In the genomic region with DNA sequence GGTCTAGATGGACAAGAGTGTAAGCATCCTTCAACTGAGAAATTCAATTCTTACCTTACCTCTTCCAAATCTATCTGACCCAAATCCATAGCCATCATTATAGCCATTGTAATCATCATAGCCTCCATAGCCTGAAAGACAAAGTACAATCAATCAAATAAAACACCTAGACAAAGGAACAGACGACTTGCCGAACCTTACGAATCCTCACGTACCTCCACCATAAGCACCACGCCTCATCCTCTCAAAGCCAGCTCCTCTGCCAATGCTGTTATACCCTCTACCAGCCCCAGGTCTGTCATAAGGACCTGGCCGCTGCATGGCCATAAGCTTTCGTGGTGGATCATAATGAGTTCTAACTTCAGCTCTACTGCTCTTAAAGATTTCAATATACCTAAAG, we compare ENCODE assay signal across 13 cellular contexts. TPM values are rescaled to one million over a fixed set of nuclear protein-coding genes. Genes with fewer than 3 reads are reported as not detected.
DNase-seq lines count a peak whose midpoint lies in the region; ATAC-seq and TF ChIP-seq lines count a peak whose summit lies in the region.
"Had no signal": no experiment of that assay in that cellular context is flagged by ENCODE, and none has a peak within 500 bp of the region (broad histone marks: within the 10 kb centered on the region; RNA-seq: fewer than 3 reads in every experiment).

No MANE protein-coding gene starts in this region.

- H3K36me3 ChIP-seq in smooth muscle cell (ENCODE audit: low read depth) (peaks cover 57% of the 10 kb centered on the region), body of pancreas (replicated peaks in 1 of 2; ENCODE audit: insufficient read depth in 1 of 2, low read depth in 2 of 2) (peaks cover 40 to 50% of the 10 kb centered on the region in 2 donors)

- ATAC-seq in T-helper 17 cell (no peak), body of pancreas (no peak)

- 84% methylated on average over 7 of the region's 7 CpGs for WGBS in smooth muscle cell (ENCODE audit: low lambda C conversion rate)
- 49 to 73% methylated on average over 7 of the region's 7 CpGs for WGBS in body of pancreas, 2 donors

- H3K9me3 ChIP-seq in T-helper 17 cell (ENCODE audit: control insufficient read depth, low read length, poor library complexity, severe bottlenecking) (no peaks in the 10 kb centered on the region), smooth muscle cell (replicated peaks; ENCODE audit: low read depth) (no peaks in the 10 kb centered on the region), body of pancreas (no peaks in the 10 kb centered on the region)
- H3K9me3 ChIP-seq: tibial nerve had no signal

- H2AFZ ChIP-seq in smooth muscle cell (ENCODE audit: low read depth), result no peak overlapping the region

- H3K4me1 ChIP-seq in smooth muscle cell (ENCODE audit: low read depth) (peaks cover 34% of the 10 kb centered on the region), body of pancreas (peaks cover 53% of the 10 kb centered on the region)

- peak overlapping the region; percentile 93 for H3K4me3 Mint-ChIP-seq in activated T-cell treated with anti-CD3 and anti-CD28 coated beads, Interleukin-2, amount 50 U/mL, for 24 hours
- peak overlapping the region; percentile 83 for H3K4me3 Mint-ChIP-seq in T-helper 17 cell

- TF ChIP-seq CTCF in smooth muscle cell (IDR thresholded peaks at IDR 0.05; ENCODE audit: borderline replicate concordance, insufficient read depth, poor library complexity, severe bottlenecking) (no peak), GM10266 (IDR thresholded peaks at IDR 0.05; ENCODE audit: control insufficient read depth, insufficient read depth, low read depth, missing control alignments) (no peak), body of pancreas (IDR thresholded peaks at IDR 0.05) (no peak)

- H3K4me3 ChIP-seq in smooth muscle cell (no peak overlapping the region), body of pancreas (no peak overlapping the region)
- H3K4me3 ChIP-seq: tibial nerve had no signal

- H4K20me1 ChIP-seq in smooth muscle cell (ENCODE audit: low read depth), result peaks cover 99% of the 10 kb centered on the region

- H3K4me2 ChIP-seq in smooth muscle cell, result peak overlapping the region; percentile 92

- H3K9me3 Mint-ChIP-seq in activated T-cell treated with anti-CD3 and anti-CD28 coated beads, Interleukin-2, amount 50 U/mL, for 24 hours, result no peaks in the 10 kb centered on the region

- H3K27me3 ChIP-seq in smooth muscle cell (ENCODE audit: low read depth), result no peaks in the 10 kb centered on the region
- H3K27me3 ChIP-seq in body of pancreas, result no peaks in the 10 kb centered on the region
- H3K27me3 ChIP-seq: tibial nerve had no signal

- H3K79me2 ChIP-seq in smooth muscle cell (ENCODE audit: low read depth), result peaks cover 95% of the 10 kb centered on the region

- no peaks in the 10 kb centered on the region for H3K27me3 Mint-ChIP-seq in activated T-cell treated with anti-CD3 and anti-CD28 coated beads, Interleukin-2, amount 50 U/mL, for 24 hours
- no peaks in the 10 kb centered on the region for H3K27me3 Mint-ChIP-seq in T-helper 17 cell

- no peak overlapping the region for H3K9ac ChIP-seq in smooth muscle cell (ENCODE audit: low read depth)

- peaks cover 65% of the 10 kb centered on the region for H3K4me1 Mint-ChIP-seq in activated T-cell treated with anti-CD3 and anti-CD28 coated beads, Interleukin-2, amount 50 U/mL, for 24 hours (ENCODE audit: low read depth)
- H3K4me1 Mint-ChIP-seq in T-helper 17 cell, result peaks cover 66% of the 10 kb centered on the region

- peak overlapping the region; percentile 89 for H3K27ac Mint-ChIP-seq in activated T-cell treated with anti-CD3 and anti-CD28 coated beads, Interleukin-2, amount 50 U/mL, for 24 hours
- H3K27ac Mint-ChIP-seq in T-helper 17 cell, result peak overlapping the region; percentile 99

- H3K27ac ChIP-seq in epithelial cell of prostate (peak overlapping the region; percentile 1), smooth muscle cell (ENCODE audit: low read depth) (peak overlapping the region; percentile 88), body of pancreas (peak overlapping the region in 1 of 4 donors; percentile 40)
- H3K27ac ChIP-seq: coronary artery, tibial nerve had no signal

- intact Hi-C loops in body of pancreas (cut with DNase I), result no loop called here

- DNase-seq in activated T-cell treated with anti-CD3 and anti-CD28 coated beads, Interleukin-2, amount 50 U/mL, for 24 hours, result no peak
- DNase-seq in activated T-cell treated with anti-CD3 and anti-CD28 coated beads for 4 hours (no peak), T-helper 17 cell (no peak), epithelial cell of prostate (ENCODE audit: low read depth, low spot score) (no peak), smooth muscle cell (lab: John Stamatoyannopoulos, UW; ENCODE audit: unreplicated experiment) (no peak), GM10266 (ENCODE audit: extremely low spot score) (no peak), body of pancreas (no peak), epidermal melanocyte (ENCODE audit: insufficient read length, low spot score) (no peak)
- DNase-seq: activated gamma-delta T cell, GDM1, NCI-H510A had no signal

- peaks cover 99% of the 10 kb centered on the region for H3K36me3 Mint-ChIP-seq in activated T-cell treated with anti-CD3 and anti-CD28 coated beads, Interleukin-2, amount 50 U/mL, for 24 hours (ENCODE audit: low read depth)
- H3K36me3 Mint-ChIP-seq in T-helper 17 cell (ENCODE audit: low read depth), result peaks cover 39% of the 10 kb centered on the region

- TF ChIP-seq POLR2A in body of pancreas (IDR thresholded peaks at IDR 0.05), result no peak

- peaks cover 79% of the 10 kb centered on the region for H3F3A ChIP-seq in smooth muscle cell (ENCODE audit: low read depth)

RNA-seq across cellular contexts. Expression of a gene that starts 5.5 kb away (rescaled TPM):
- 1,000 to 10,000 TPM; 1,923 to 1,994 TPM for total RNA-seq in T-helper 17 cell
- total RNA-seq in smooth muscle cell, result 384 and 421 TPM in 2 replicates
- 60.9 and 95.9 TPM in 2 replicates for polyA plus RNA-seq in smooth muscle cell
- 100 to 1,000 TPM; 335 to 732 TPM for total RNA-seq in body of pancreas
